In the genomic region with DNA sequence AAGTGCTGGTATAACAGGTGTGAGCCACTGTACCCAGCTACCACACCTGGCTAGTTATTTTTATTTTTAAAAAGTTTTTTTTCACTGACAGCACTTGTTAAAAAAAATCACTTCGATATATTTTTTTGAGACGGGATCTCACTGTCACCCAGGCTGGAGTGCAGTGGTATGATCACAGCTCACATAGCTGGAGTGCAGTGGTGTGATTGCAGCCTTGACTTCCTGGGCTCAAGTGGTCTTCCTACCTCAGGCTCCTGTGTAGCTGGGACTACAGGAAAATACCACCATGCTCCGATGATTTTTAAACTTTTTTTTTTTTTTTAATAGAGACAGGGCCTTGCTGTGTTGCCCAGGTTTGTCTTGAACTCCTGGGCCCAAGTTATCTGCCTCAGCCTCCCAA, we compare ENCODE assay signal across 38 cellular contexts. TPM values are rescaled to one million over a fixed set of nuclear protein-coding genes. Genes with fewer than 3 reads are reported as not detected.
A peak's percentile ranks its signal among the peaks of the same experiment; 100 is the strongest.
DNase-seq lines count a peak whose midpoint lies in the region; ATAC-seq and TF ChIP-seq lines count a peak whose summit lies in the region.
"Had no signal": no experiment of that assay in that cellular context is flagged by ENCODE, and none has a peak within 500 bp of the region (broad histone marks: within the 10 kb centered on the region; RNA-seq: fewer than 3 reads in every experiment).

No MANE protein-coding gene starts in this region.

- H3K27me3 ChIP-seq in thyroid gland, result no peaks in the 10 kb centered on the region
- H3K27me3 ChIP-seq: BE2C; BLaER1; BLaER1 treated with 17β-estradiol and CSF1 and Interleukin-3, amounts not matched to agents 10 nM and 100 nM had no signal

- peaks cover 11 to 12% of the 10 kb centered on the region in 2 donors for H3K4me1 ChIP-seq in thyroid gland
- H3K4me1 ChIP-seq: A549; BE2C; BLaER1; BLaER1 treated with 17β-estradiol and CSF1 and Interleukin-3, amounts not matched to agents 10 nM and 100 nM; Caco-2 had no signal

- peaks cover 29 to 45% of the 10 kb centered on the region in 2 donors for H3K36me3 ChIP-seq in thyroid gland

- intact Hi-C loops in thyroid gland (cut with DNase I), result no loop called here
- intact Hi-C loops in left colon (cut with DNase I, micrococcal nuclease), result no loop called here

- no peaks in the 10 kb centered on the region for H3K4me1 Mint-ChIP-seq in osteocyte (ENCODE audit: unreplicated experiment)
- H3K4me1 Mint-ChIP-seq: CD14-positive monocyte had no signal

- peaks cover 30% of the 10 kb centered on the region for H3K36me3 Mint-ChIP-seq in osteocyte (ENCODE audit: unreplicated experiment)

- no peak for ATAC-seq in left colon
- ATAC-seq in left lobe of liver, result no peak
- ATAC-seq: A549; CD8-positive, alpha-beta T cell had no signal

- no peak for TF ChIP-seq POLR2A in thyroid gland (IDR thresholded peaks at IDR 0.05)

- no peak overlapping the region for H3K4me3 Mint-ChIP-seq in osteocyte (ENCODE audit: unreplicated experiment)
- H3K4me3 Mint-ChIP-seq: B cell; CD14-positive monocyte; CD4-positive, alpha-beta memory T cell; CD4-positive, alpha-beta T cell; CD4-positive, CD25-positive, alpha-beta regulatory T cell; CD8-positive, alpha-beta memory T cell; CD8-positive, alpha-beta T cell had no signal

- TF ChIP-seq CTCF in osteocyte (IDR thresholded peaks at IDR 0.05) (no peak), thyroid gland (IDR thresholded peaks at IDR 0.05) (peak in 1 of 6 experiments; percentile 4), GM20000 (IDR thresholded peaks at IDR 0.05; ENCODE audit: extremely low read depth, missing control alignments) (no peak)

- H3K4me3 ChIP-seq in thyroid gland (replicated peaks in 1 of 3), result no peak overlapping the region
- H3K4me3 ChIP-seq: A549; BLaER1; BLaER1 treated with 17β-estradiol and CSF1 and Interleukin-3, amounts not matched to agents 10 nM and 100 nM had no signal

- no peak overlapping the region for H3K27ac Mint-ChIP-seq in osteocyte (ENCODE audit: unreplicated experiment)
- H3K27ac Mint-ChIP-seq: B cell; CD4-positive, alpha-beta T cell; CD4-positive, CD25-positive, alpha-beta regulatory T cell; CD8-positive, alpha-beta T cell had no signal

- H3K27ac ChIP-seq in thyroid gland, result peak overlapping the region; percentile 74 to 92 (median 88)
- H3K27ac ChIP-seq: 22Rv1; A549; BLaER1; BLaER1 treated with 17β-estradiol and CSF1 and Interleukin-3, amounts not matched to agents 10 nM and 100 nM; C4-2B had no signal

- WGBS in thyroid gland, 2 donors, result 42 to 48% methylated on average over 3 of the region's 3 CpGs

- DNase-seq in HK-2 (ENCODE audit: unreplicated experiment) (peak; percentile 6), left kidney (ENCODE audit: low read depth, low spot score) (peak; percentile 4), osteocyte (ENCODE audit: extremely low spot score, unreplicated experiment) (peak; percentile 8), thyroid gland (peak; percentile 82 to 85), GM20000 (ENCODE audit: low spot score) (no peak), left colon (no peak), germinal center (ENCODE audit: low spot score) (no peak), left lobe of liver (ENCODE audit: low spot score) (no peak)
- DNase-seq: 8988T; ACHN; AML-193; BE2C; C1 segment of cervical spinal cord; Caco-2; Calu3; CD4-positive, alpha-beta memory T cell; CD4-positive, alpha-beta T cell; CD4-positive, CD25-positive, alpha-beta regulatory T cell; CD8-positive, alpha-beta memory T cell; CD8-positive, alpha-beta T cell; COR-L47; DMS 273 treated with DMSO at 0.1 percent for 48 hours; DMS153; DMS53; DMS79; DMS79 treated with DMSO at 0.1 percent for 48 hours; DND-41; EL had no signal

- H3K27me3 Mint-ChIP-seq in osteocyte (ENCODE audit: unreplicated experiment), result no peaks in the 10 kb centered on the region
- H3K27me3 Mint-ChIP-seq: B cell; CD4-positive, alpha-beta memory T cell; CD4-positive, alpha-beta T cell; CD4-positive, CD25-positive, alpha-beta regulatory T cell; CD8-positive, alpha-beta memory T cell had no signal

- no peaks in the 10 kb centered on the region for H3K9me3 ChIP-seq in thyroid gland
- H3K9me3 ChIP-seq: A549; BE2C; BLaER1; BLaER1 treated with 17β-estradiol and CSF1 and Interleukin-3, amounts not matched to agents 10 nM and 100 nM; Caco-2 had no signal

- no peaks in the 10 kb centered on the region for H3K9me3 Mint-ChIP-seq in osteocyte (ENCODE audit: unreplicated experiment)
- H3K9me3 Mint-ChIP-seq: CD14-positive monocyte; CD4-positive, alpha-beta memory T cell; CD4-positive, alpha-beta T cell; CD4-positive, CD25-positive, alpha-beta regulatory T cell; CD8-positive, alpha-beta memory T cell; CD8-positive, alpha-beta T cell had no signal

RNA-seq across cellular contexts. Expression of gene NBR1, which starts 12.9 kb away (rescaled TPM):
- 102 and 104 TPM in 2 replicates for total RNA-seq in osteocyte
- total RNA-seq in thyroid gland, result 100 to 1,000 TPM; 117 to 166 (median 134) TPM
- 100 to 1,000 TPM; 103 to 131 TPM for total RNA-seq in left colon
- 55.2 TPM for total RNA-seq in left lobe of liver

RNA-seq across cellular contexts. Expression of gene TMEM106A, which starts 27.8 kb away (rescaled TPM):
- 7.2 and 9.0 TPM in 2 replicates for total RNA-seq in osteocyte
- 10 to 100 TPM in 3 of 4 donors, 1 to 10 TPM in 1; 9.0 to 14.4 (median 12.5) TPM for total RNA-seq in thyroid gland
- 1 to 10 TPM; 9.3 to 9.7 TPM for total RNA-seq in left colon
- 2.1 TPM for total RNA-seq in left lobe of liver

RNA-seq across cellular contexts. Expression of gene CCDC200, which starts 44.5 kb away (rescaled TPM):
- total RNA-seq in osteocyte, result not detected in 2 replicates
- not detected for total RNA-seq in thyroid gland
- not detected for total RNA-seq in left colon
- total RNA-seq in left lobe of liver, result not detected
- total RNA-seq: A172; A673; Caco-2; Calu3; CD4-positive, CD25-positive, alpha-beta regulatory T cell; CD8-positive, alpha-beta T cell; Daoy had no signal

RNA-seq across cellular contexts. Expression of gene RNU2-1, which starts 49.9 kb away (rescaled TPM):
- total RNA-seq in osteocyte (5,002 and 5,011 TPM in 2 replicates), thyroid gland (not detected), left colon (1,000 to 10,000 TPM; 4,822 to 6,579 TPM), left lobe of liver (2,459 TPM)
- total RNA-seq: A172, Daoy had no signal

RNA-seq across cellular contexts. Expression of gene BRCA1, which starts 58.8 kb away (rescaled TPM):
- total RNA-seq in osteocyte (6.8 and 7.3 TPM in 2 replicates), thyroid gland (10 to 100 TPM; 14.4 to 31.9 (median 25.4) TPM), left colon (10 to 100 TPM in 1 of 2 donors, 1 to 10 TPM in 1; 7.0 to 10.3 TPM), left lobe of liver (7.8 TPM)

Comparison
In these comparisons a context has a peak if more than half of its experiments do, and no peak if none do; other contexts are left out.
1. DNase-seq: peak in HK-2 (single experiment), left kidney (single experiment), osteocyte (single experiment) and thyroid gland (2 of 2); none in GM20000 (single experiment), left colon (0 of 2), germinal center (single experiment) and left lobe of liver (single experiment).